20 cellular contexts compared by ENCODE assay signal in the genomic region with DNA sequence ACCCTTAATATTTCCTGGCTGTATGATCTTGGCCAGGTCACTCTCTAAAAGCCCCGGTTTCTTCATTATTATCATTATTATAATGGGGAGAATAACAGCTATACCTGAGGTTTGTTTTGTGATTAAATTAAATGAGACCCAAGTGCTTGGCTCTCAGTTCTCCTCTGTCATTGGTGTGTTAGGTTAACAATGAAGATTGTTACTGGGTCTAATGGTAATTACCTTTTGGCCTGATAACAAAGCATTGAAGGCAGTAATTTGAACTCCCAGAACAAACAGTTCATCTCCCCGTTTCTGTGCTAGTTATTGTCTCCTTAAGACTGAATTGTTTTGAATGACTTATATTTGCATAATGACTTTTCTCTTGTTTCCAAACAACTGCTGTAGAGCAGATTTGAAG.
"Had no signal": no experiment of that assay in that cellular context is flagged by ENCODE, and none has a peak within 500 bp of the region (broad histone marks: within the 10 kb centered on the region; RNA-seq: fewer than 3 reads in every experiment).

No MANE protein-coding gene starts in this region.

- H3K9me3 ChIP-seq: gastrocnemius medialis, heart right ventricle, lower lobe of right lung, ovary, sigmoid colon, spleen, upper lobe of left lung had no signal

- H3K4me3 ChIP-seq: cardiac muscle cell, dorsolateral prefrontal cortex, gastrocnemius medialis, heart right ventricle, lower lobe of right lung, ovary, sigmoid colon, spleen, upper lobe of left lung had no signal

- H3K27me3 ChIP-seq: cardiac muscle cell, dorsolateral prefrontal cortex, gastrocnemius medialis, heart right ventricle, ovary, sigmoid colon, spleen, upper lobe of left lung had no signal

- H3K4me3 Mint-ChIP-seq: activated naive CD4-positive, alpha-beta T cell treated with anti-CD3 and anti-CD28 coated beads, Interleukin-2, amount 10 ng/mL, durations not matched to agents 7 days and 5 days; neural crest cell; stimulated activated naive CD8-positive, alpha-beta T cell treated with anti-CD3 and anti-CD28 coated beads, Interleukin-15, Interleukin-2, amounts not matched to agents 100 ng/mL and 50 ng/mL, for 24 hours had no signal

- H3K4me1 ChIP-seq: gastrocnemius medialis, heart right ventricle, sigmoid colon, upper lobe of left lung had no signal

- H3K27me3 Mint-ChIP-seq: activated naive CD4-positive, alpha-beta T cell treated with anti-CD3 and anti-CD28 coated beads, Interleukin-2, amount 10 ng/mL, durations not matched to agents 7 days and 5 days; stimulated activated naive CD8-positive, alpha-beta T cell treated with anti-CD3 and anti-CD28 coated beads, Interleukin-15, Interleukin-2, amounts not matched to agents 100 ng/mL and 50 ng/mL, for 24 hours had no signal

- H3K4me1 Mint-ChIP-seq: neural crest cell had no signal

- ATAC-seq: gastrocnemius medialis, heart right ventricle, left cardiac atrium, lower lobe of right lung had no signal

- DNase-seq: activated CD4-positive, alpha-beta T cell treated with anti-CD3 and anti-CD28 coated beads, Interleukin-2, amount 50 U/mL, for 4 hours; activated CD4-positive, CD25-positive, alpha-beta regulatory T cell treated with anti-CD3 and anti-CD28 coated beads, Interleukin-2, amount 50 U/mL, for 72 hours; activated naive CD4-positive, alpha-beta T cell treated with anti-CD3 and anti-CD28 coated beads, Interleukin-2, amount 10 ng/mL, durations not matched to agents 7 days and 5 days; activated T-cell treated with anti-CD3 and anti-CD28 coated beads, Interleukin-2, amount 50 U/mL, for 1 hour; dorsolateral prefrontal cortex; erythroblast; gastrocnemius medialis; heart right ventricle; left cardiac atrium; lower lobe of right lung; midbrain; ovary; sigmoid colon; spleen; T-helper 9 cell; upper lobe of left lung had no signal

- H3K36me3 ChIP-seq: cardiac muscle cell, ovary had no signal

- H3K27ac Mint-ChIP-seq: activated naive CD4-positive, alpha-beta T cell treated with anti-CD3 and anti-CD28 coated beads, Interleukin-2, amount 10 ng/mL, durations not matched to agents 7 days and 5 days; activated T-helper 2 cell treated with anti-CD3 and anti-CD28 coated beads, Interferon-gamma antibody, Interleukin-2, Interleukin-4, amounts not matched to agents 10 μg/mL and 5 μg/mL and 100 μg/mL, durations not matched to agents 14 hours and 24 hours and 36 hours; stimulated activated naive CD8-positive, alpha-beta T cell treated with anti-CD3 and anti-CD28 coated beads, Interleukin-15, Interleukin-2, amounts not matched to agents 100 ng/mL and 50 ng/mL, for 24 hours had no signal

- H3K27ac ChIP-seq: cardiac muscle cell, dorsolateral prefrontal cortex, gastrocnemius medialis, heart right ventricle, lower lobe of right lung, ovary, sigmoid colon, spleen, upper lobe of left lung had no signal
